8 cellular contexts compared by ENCODE assay signal in the genomic region with DNA sequence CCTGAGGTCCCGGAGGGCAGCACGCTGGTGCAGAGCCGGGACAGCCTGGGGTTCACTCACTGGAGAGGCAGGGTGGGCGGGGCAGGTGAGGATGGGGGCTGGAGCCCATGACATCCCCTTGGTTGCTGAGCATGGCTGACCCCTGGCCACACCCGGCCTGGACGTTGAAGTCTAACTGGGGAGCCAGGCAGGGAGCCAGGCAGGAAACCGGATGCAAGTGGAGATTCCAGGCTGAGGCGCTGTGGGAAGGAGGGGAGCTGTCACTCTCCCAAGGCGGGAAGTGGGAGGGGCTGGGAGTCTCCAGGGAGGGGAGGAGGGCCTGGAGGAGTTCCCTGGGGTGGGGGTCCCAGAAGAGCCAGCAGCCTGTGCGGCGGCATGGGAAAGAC. TPM values are rescaled to one million over a fixed set of nuclear protein-coding genes. Genes with fewer than 3 reads are reported as not detected.
A peak's percentile ranks its signal among the peaks of the same experiment; 100 is the strongest.
DNase-seq lines count a peak whose midpoint lies in the region; ATAC-seq and TF ChIP-seq lines count a peak whose summit lies in the region.

No MANE protein-coding gene starts in this region.

- no peak for TF ChIP-seq POLR2A in Peyer's patch (IDR thresholded peaks at IDR 0.05)

- no peak overlapping the region for H3K27ac Mint-ChIP-seq in progenitor cell of endocrine pancreas

- H3K4me1 ChIP-seq in Peyer's patch, result peaks cover 24 to 58% (median 34%) of the 10 kb centered on the region in 4 donors
- H3K4me1 ChIP-seq in mucosa of stomach (ENCODE audit: control insufficient read depth, insufficient read depth, low read length), result peaks cover 71% of the 10 kb centered on the region

- no peak for TF ChIP-seq CTCF in Peyer's patch (IDR thresholded peaks at IDR 0.05)
- no peak for TF ChIP-seq CTCF in progenitor cell of endocrine pancreas (IDR thresholded peaks at IDR 0.05; ENCODE audit: unreplicated experiment)

- H3K9me3 Mint-ChIP-seq in progenitor cell of endocrine pancreas (ENCODE audit: low read depth), result no peaks in the 10 kb centered on the region

- peaks cover 40% of the 10 kb centered on the region for H3K4me1 Mint-ChIP-seq in progenitor cell of endocrine pancreas (ENCODE audit: low read depth)

- peak overlapping the region in 2 of 4 donors; percentile 13 to 47 for H3K4me3 ChIP-seq in Peyer's patch
- H3K4me3 ChIP-seq in mucosa of stomach (ENCODE audit: low read length), result peak overlapping the region; percentile 31

- H3K9me3 ChIP-seq in Peyer's patch (no peaks in the 10 kb centered on the region), mucosa of stomach (ENCODE audit: control insufficient read depth, low read length) (no peaks in the 10 kb centered on the region)

- no peaks in the 10 kb centered on the region for H3K36me3 ChIP-seq in Peyer's patch
- H3K36me3 ChIP-seq in mucosa of stomach (ENCODE audit: control insufficient read depth, insufficient read depth, low read length), result no peaks in the 10 kb centered on the region

- no peak overlapping the region for H3K4me3 Mint-ChIP-seq in progenitor cell of endocrine pancreas (ENCODE audit: low read depth)

- DNase-seq in C1 segment of cervical spinal cord (lab: John Stamatoyannopoulos, UW) (peak in 10 of 14 donors; percentile 40 to 83 (median 68)), Peyer's patch (peak; percentile 30 to 90 (median 88)), fibroblast of gingiva (ENCODE audit: low read depth) (peak; percentile 71), NCI-H1417 (lab: John Stamatoyannopoulos, UW) (no peak), progenitor cell of endocrine pancreas (ENCODE audit: low spot score, unreplicated experiment) (no peak)
- DNase-seq in stimulated activated CD4-positive, alpha-beta T cell treated with anti-CD3 and anti-CD28 coated beads, Interleukin-2, amount 100 ng/mL, for 48 hours, result no peak

- peaks cover 4% of the 10 kb centered on the region for H3K27me3 Mint-ChIP-seq in progenitor cell of endocrine pancreas

- ATAC-seq in GM19452 (IDR thresholded peaks at IDR 0.05; ENCODE audit: unreplicated experiment), result no peak

- no peaks in the 10 kb centered on the region for H3K27me3 ChIP-seq in Peyer's patch
- H3K27me3 ChIP-seq in mucosa of stomach (ENCODE audit: control insufficient read depth, insufficient read depth, low read length), result no peaks in the 10 kb centered on the region

- H3K36me3 Mint-ChIP-seq in progenitor cell of endocrine pancreas (ENCODE audit: insufficient read depth), result no peaks in the 10 kb centered on the region

- H3K27ac ChIP-seq in Peyer's patch, result peak overlapping the region; percentile 63 to 95 (median 80)

- peak overlapping the region; percentile 86 for H3K9ac ChIP-seq in mucosa of stomach (ENCODE audit: low read length)

RNA-seq across cellular contexts. Expression of a gene that starts 7.7 kb away (rescaled TPM):
- total RNA-seq in Peyer's patch (100 to 1,000 TPM; 137 to 287 (median 203) TPM), progenitor cell of endocrine pancreas (69.2 and 75.3 TPM in 2 replicates)

RNA-seq across cellular contexts. Expression of a gene that starts 42.3 kb away (rescaled TPM):
- total RNA-seq in Peyer's patch (10 to 100 TPM; 11.0 to 18.6 (median 17.1) TPM), progenitor cell of endocrine pancreas (8.9 and 9.7 TPM in 2 replicates)

Comparison
In these comparisons a context has a peak if more than half of its experiments do, and no peak if none do; other contexts are left out.
1. DNase-seq: peak in C1 segment of cervical spinal cord (10 of 14), Peyer's patch (3 of 3) and fibroblast of gingiva (single experiment); none in stimulated activated CD4-positive, alpha-beta T cell treated with anti-CD3 and anti-CD28 coated beads, Interleukin-2, amount 100 ng/mL, for 48 hours (0 of 2), NCI-H1417 (0 of 3) and progenitor cell of endocrine pancreas (single experiment).